ENCODE assay signal across 1 cellular context in genomic region chr6:69867075-69867911, GRCh38.
TF ChIP-seq lines count a peak whose summit lies in the region.

No MANE protein-coding gene starts in this region.

TF ChIP-seq in HepG2, 621 proteins besides CTCF, POLR2A, EP300 and RAD21 (continued from another document and continues in another):
- TF ChIP-seq MAX (IDR thresholded peaks at IDR 0.05) (peak; percentile 76), ZNF451 (CRISPR knock-in tag; IDR thresholded peaks at IDR 0.05) (0 out of 2 replicates have a peak, but pooled peaks have one; percentile 42), ZNF761 (CRISPR knock-in tag; conservative IDR thresholded peaks at IDR 0.05) (0 out of 2 replicates have a peak, but pooled peaks have one; percentile 30), IRX3 (CRISPR knock-in tag; IDR thresholded peaks at IDR 0.05; ENCODE audit: borderline replicate concordance, low read depth) (no peak), CBFB (CRISPR knock-in tag; IDR thresholded peaks at IDR 0.05) (no peak), ATF7-NPFF (CRISPR knock-in tag; IDR thresholded peaks at IDR 0.05; ENCODE audit: low read depth) (0 out of 2 replicates have a peak, but pooled peaks have one; percentile 51), ZBTB4 (CRISPR knock-in tag; IDR thresholded peaks at IDR 0.05; ENCODE audit: borderline replicate concordance) (no peak), THRA (CRISPR knock-in tag; IDR thresholded peaks at IDR 0.05; ENCODE audit: borderline replicate concordance) (no peak), ZFAT (CRISPR knock-in tag; conservative IDR thresholded peaks at IDR 0.05) (no peak), ELK4 (CRISPR knock-in tag; IDR thresholded peaks at IDR 0.05; ENCODE audit: borderline replicate concordance) (no peak), BRCA1 (CRISPR knock-in tag; IDR thresholded peaks at IDR 0.05) (no peak), IRF1 (CRISPR knock-in tag; IDR thresholded peaks at IDR 0.05; ENCODE audit: low read depth) (no peak), SIX4 (CRISPR knock-in tag; IDR thresholded peaks at IDR 0.05) (no peak), HDAC2 (CRISPR knock-in tag; IDR thresholded peaks at IDR 0.05) (no peak), ZNF777 (CRISPR knock-in tag; IDR thresholded peaks at IDR 0.05) (peak; percentile 84), RBM39 (IDR thresholded peaks at IDR 0.05; ENCODE audit: low read depth, low read length, poor library complexity, severe bottlenecking) (no peak), IKZF4 (CRISPR knock-in tag; IDR thresholded peaks at IDR 0.05; ENCODE audit: borderline replicate concordance, low read depth, not compliant biosample characterization) (no peak), XRCC5 (optimal IDR thresholded peaks at IDR 0.05; ENCODE audit: low read length) (peak; percentile 51), ZNF281 (CRISPR knock-in tag; IDR thresholded peaks at IDR 0.05; ENCODE audit: borderline replicate concordance) (no peak), ZFP82 (CRISPR knock-in tag; IDR thresholded peaks at IDR 0.05; ENCODE audit: borderline replicate concordance) (no peak), ATF7 (IDR thresholded peaks at IDR 0.05) (no peak), ATF7 (CRISPR knock-in tag; IDR thresholded peaks at IDR 0.05) (no peak), TGIF2 (CRISPR knock-in tag; IDR thresholded peaks at IDR 0.05) (no peak), ZNF44 (CRISPR knock-in tag; IDR thresholded peaks at IDR 0.05) (no peak), MNT (IDR thresholded peaks at IDR 0.05) (no peak), MEIS1 (CRISPR knock-in tag; IDR thresholded peaks at IDR 0.05; ENCODE audit: borderline replicate concordance) (no peak), ZNF362 (CRISPR knock-in tag; IDR thresholded peaks at IDR 0.05; ENCODE audit: borderline replicate concordance) (no peak), ZNF652 (CRISPR knock-in tag; IDR thresholded peaks at IDR 0.05; ENCODE audit: borderline replicate concordance, low read depth) (no peak), FOXP4 (CRISPR knock-in tag; IDR thresholded peaks at IDR 0.05) (no peak), ZMYM3 (CRISPR knock-in tag; IDR thresholded peaks at IDR 0.05) (no peak), ZNF235 (CRISPR knock-in tag; IDR thresholded peaks at IDR 0.05; ENCODE audit: borderline replicate concordance) (no peak), ZBTB42 (CRISPR knock-in tag; IDR thresholded peaks at IDR 0.05) (no peak), ZSCAN9 (CRISPR knock-in tag; IDR thresholded peaks at IDR 0.05; ENCODE audit: borderline replicate concordance) (no peak), ZNF484 (CRISPR knock-in tag; IDR thresholded peaks at IDR 0.05; ENCODE audit: borderline replicate concordance, low read depth) (no peak), ZNF883 (CRISPR knock-in tag; IDR thresholded peaks at IDR 0.05; ENCODE audit: not compliant biosample characterization) (no peak), ZBTB44 (CRISPR knock-in tag; IDR thresholded peaks at IDR 0.05) (no peak), REPIN1 (CRISPR knock-in tag; IDR thresholded peaks at IDR 0.05; ENCODE audit: borderline replicate concordance, low read depth) (no peak), HNF1B (CRISPR knock-in tag; IDR thresholded peaks at IDR 0.05) (no peak), ZMAT5 (CRISPR knock-in tag; IDR thresholded peaks at IDR 0.05; ENCODE audit: borderline replicate concordance, low read depth) (no peak), ZNF564 (CRISPR knock-in tag; IDR thresholded peaks at IDR 0.05) (no peak)
